ENCODE assay signal across 7 cellular contexts in the genomic region with DNA sequence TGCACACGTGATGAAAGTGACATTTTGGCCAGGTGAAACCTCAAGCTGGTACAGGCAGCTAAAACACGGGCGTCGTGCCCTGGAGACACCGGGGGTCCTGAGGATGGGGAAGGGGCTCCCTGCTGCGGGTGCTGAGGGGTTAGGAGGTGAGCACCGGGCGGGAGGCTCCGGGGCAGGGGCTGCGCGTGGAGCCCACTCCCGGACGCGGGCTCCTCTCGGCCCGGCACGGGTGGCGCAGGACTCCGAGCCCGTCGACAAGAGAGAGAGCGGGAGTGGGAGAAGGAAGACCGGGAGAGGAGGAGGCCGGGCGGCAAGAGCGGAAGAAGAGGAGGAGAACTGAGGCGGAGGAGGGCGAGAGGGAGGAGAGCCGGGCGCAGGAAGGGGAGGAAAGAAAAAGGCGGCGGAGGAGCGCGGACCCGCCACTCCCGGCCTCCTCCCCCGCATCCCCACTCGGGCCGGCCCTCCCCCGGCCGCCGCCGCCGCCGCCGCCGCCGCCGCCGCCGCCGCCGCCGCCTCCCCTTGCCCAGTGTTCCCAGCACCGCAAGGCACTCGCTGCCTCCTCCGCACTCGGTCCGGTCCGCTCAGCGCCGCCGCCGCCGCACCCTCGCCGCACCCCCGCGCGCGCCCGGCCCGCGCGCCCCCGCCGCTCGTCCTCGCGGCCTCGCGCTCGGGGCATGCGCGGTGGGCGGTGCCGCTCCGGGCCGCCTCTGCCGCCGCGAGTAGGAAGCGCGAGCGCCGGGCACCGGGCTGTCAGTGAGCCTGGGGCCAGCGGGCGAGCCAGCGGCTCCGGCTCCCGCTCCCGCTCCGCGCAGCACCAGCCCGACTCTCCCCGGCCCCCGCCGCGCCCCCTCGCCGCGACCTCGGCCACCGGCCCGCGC. TPM values are rescaled to one million over a fixed set of nuclear protein-coding genes. Genes with fewer than 3 reads are reported as not detected.
DNase-seq lines count a peak whose midpoint lies in the region; ATAC-seq and TF ChIP-seq lines count a peak whose summit lies in the region.

Gene PRKCA (plus strand): TSS at position 750 of the 878 bp plus-strand sequence.

- TF ChIP-seq CTCF in dorsolateral prefrontal cortex (IDR thresholded peaks at IDR 0.05 in 54 of 56, conservative IDR thresholded peaks at IDR 0.05 in 2 of 56; ENCODE audit: low read depth in 1 of 56, partially characterized antibody in 56 of 56) (no peak), right lobe of liver (IDR thresholded peaks at IDR 0.05) (no peak)

- peaks cover 0 to 20% (median 2%) of the 10 kb centered on the region in 4 donors for H3K4me1 ChIP-seq in right lobe of liver

- peak within 1 kb of the TSS; percentile 99 for H3K4me3 Mint-ChIP-seq in activated CD4-positive, alpha-beta memory T cell treated with anti-CD3 and anti-CD28 coated beads for 36 hours

- H3K36me3 Mint-ChIP-seq in activated CD4-positive, alpha-beta memory T cell treated with anti-CD3 and anti-CD28 coated beads for 36 hours: peaks cover 22% of the 10 kb centered on the region

- H3K27me3 ChIP-seq in dorsolateral prefrontal cortex (no peaks in the 10 kb centered on the region), right lobe of liver (no peaks in the 10 kb centered on the region)

- peak within 1 kb of the TSS; percentile 91 for H3K27ac Mint-ChIP-seq in activated CD4-positive, alpha-beta memory T cell treated with anti-CD3 and anti-CD28 coated beads for 36 hours

- peak within 1 kb of the TSS in 58 of 59 donors; percentile 2 to 91 (median 79) for H3K27ac ChIP-seq in dorsolateral prefrontal cortex
- peak within 1 kb of the TSS; percentile 75 to 80 (median 79) for H3K27ac ChIP-seq in right lobe of liver

- 0% methylated on average over 27 of the region's 117 CpGs for WGBS in right lobe of liver (ENCODE audit: insufficient coverage, low coverage, low lambda C conversion rate, missing lambda C conversion rate)

- POLR2A ChIA-PET in activated CD4-positive, alpha-beta memory T cell treated with anti-CD3 and anti-CD28 coated beads for 36 hours (lab: Charles Lee): no interaction called here

- no peaks in the 10 kb centered on the region for H3K9me3 ChIP-seq in right lobe of liver

- peak within 1 kb of the TSS; percentile 61 to 97 (median 89) for H3K4me3 ChIP-seq in dorsolateral prefrontal cortex
- peak within 1 kb of the TSS; percentile 79 to 91 (median 88) for H3K4me3 ChIP-seq in right lobe of liver

- H3K9me3 Mint-ChIP-seq in activated CD4-positive, alpha-beta memory T cell treated with anti-CD3 and anti-CD28 coated beads for 36 hours: no peaks in the 10 kb centered on the region

- H3K4me1 Mint-ChIP-seq in activated CD4-positive, alpha-beta memory T cell treated with anti-CD3 and anti-CD28 coated beads for 36 hours (ENCODE audit: low read depth): peaks cover 23% of the 10 kb centered on the region

- intact Hi-C loops in activated CD4-positive, alpha-beta memory T cell treated with anti-CD3 and anti-CD28 coated beads for 36 hours (cut with micrococcal nuclease): no loop called here
- intact Hi-C loops in dorsolateral prefrontal cortex (cut with DNase I) (loop anchor here (5.0 to 10.0 kb wide), 7 partner anchors 70 to 370 kb away; no protein-coding TSS in a partner anchor), right lobe of liver (cut with DNase I) (no loop called here)

- ATAC-seq in GM18498 (IDR thresholded peaks at IDR 0.05; ENCODE audit: unreplicated experiment) (peak; percentile 88), HG02870 (IDR thresholded peaks at IDR 0.05; ENCODE audit: unreplicated experiment) (peak; percentile 50), right lobe of liver (peak; percentile 75 to 84 (median 80))

- no peaks in the 10 kb centered on the region for H3K27me3 Mint-ChIP-seq in activated CD4-positive, alpha-beta memory T cell treated with anti-CD3 and anti-CD28 coated beads for 36 hours

- CTCF ChIA-PET in activated CD4-positive, alpha-beta memory T cell treated with anti-CD3 and anti-CD28 coated beads for 36 hours (lab: Charles Lee): no interaction called here

- DNase-seq in NCI-H345 treated with DMSO at 0.1 percent for 48 hours (lab: John Stamatoyannopoulos, UW; ENCODE audit: unreplicated experiment): peak; percentile 39
- DNase-seq in activated CD4-positive, alpha-beta memory T cell treated with anti-CD3 and anti-CD28 coated beads for 36 hours: peak; percentile 78
- peak; percentile 43 to 83 (median 63) for DNase-seq in dorsolateral prefrontal cortex
- DNase-seq in right lobe of liver: peak; percentile 84 to 87 (median 86)
- DNase-seq in stimulated activated CD4-positive, alpha-beta T cell treated with anti-CD3 and anti-CD28 coated beads, Interleukin-4, amount 100 ng/mL, for 24 hours: peak; percentile 68

- no peaks in the 10 kb centered on the region for H3K36me3 ChIP-seq in right lobe of liver

- TF ChIP-seq POLR2A in right lobe of liver (IDR thresholded peaks at IDR 0.05): peak; percentile 90

RNA-seq across cellular contexts. Expression of gene PRKCA, which starts in this region (rescaled TPM):
- 10 to 100 TPM; 75.1 to 78.5 TPM for total RNA-seq in activated CD4-positive, alpha-beta memory T cell treated with anti-CD3 and anti-CD28 coated beads for 36 hours
- total RNA-seq in dorsolateral prefrontal cortex (100 to 1,000 TPM in 119 of 120 experiments, 10 to 100 TPM in 1; 90.6 to 208 (median 152) TPM), right lobe of liver (10 to 100 TPM; 11.7 to 23.0 (median 18.7) TPM)

Comparison
In these comparisons a context has a peak if more than half of its experiments do, and no peak if none do; other contexts are left out.
1. Peak in every context shown above with its lines: DNase-seq, ATAC-seq, H3K4me3 ChIP-seq and H3K27ac ChIP-seq.
2. intact Hi-C loops: an anchor here in dorsolateral prefrontal cortex (5.0 to 10.0 kb wide); none called in activated CD4-positive, alpha-beta memory T cell treated with anti-CD3 and anti-CD28 coated beads for 36 hours and right lobe of liver.